In genomic region chr2:218255441-218255840, GRCh38 we compare ENCODE assay signal across 16 cellular contexts. TPM values are rescaled to one million over a fixed set of nuclear protein-coding genes. Genes with fewer than 3 reads are reported as not detected.
DNase-seq lines count a peak whose midpoint lies in the region; ATAC-seq and TF ChIP-seq lines count a peak whose summit lies in the region.
"Had no signal": no experiment of that assay in that cellular context is flagged by ENCODE, and none has a peak within 500 bp of the region (broad histone marks: within the 10 kb centered on the region; RNA-seq: fewer than 3 reads in every experiment).

No MANE protein-coding gene starts in this region.

- 92% methylated on average over 2 of the region's 6 CpGs; no CpG with 5 or more reads in 1 of the 2 experiments for WGBS in IMR-90 (ENCODE audit: extremely low coverage in 2 of 2, insufficient read length in 1 of 2), 2 experiments
- WGBS in right cardiac atrium = 83% methylated on average over 6 of the region's 6 CpGs

- H2BK120ac ChIP-seq in IMR-90 (ENCODE audit: low read depth, low read length) = no peak overlapping the region

- no peak overlapping the region for H2BK5ac ChIP-seq in IMR-90 (ENCODE audit: low read depth, low read length, poor library complexity, severe bottlenecking)

- no peak overlapping the region for H2AK9ac ChIP-seq in IMR-90 (replicated peaks; ENCODE audit: low read depth, low read length, poor library complexity)

- H3K4me2 ChIP-seq in IMR-90 (ENCODE audit: low read depth, low read length) = no peak overlapping the region

- peaks cover 31% of the 10 kb centered on the region for H3K4me1 Mint-ChIP-seq in activated CD8-positive, alpha-beta T cell treated with anti-CD3 and anti-CD28 coated beads for 36 hours (ENCODE audit: low read depth)
- peaks cover 24% of the 10 kb centered on the region for H3K4me1 Mint-ChIP-seq in activated CD8-positive, alpha-beta T cell treated with anti-CD3 and anti-CD28 coated beads, Interleukin-2, amount 10 ng/mL, durations not matched to agents 7 days and 5 days (ENCODE audit: low read depth)
- H3K4me1 Mint-ChIP-seq in dendritic cell treated with granulocyte-macrophage colony-stimulating factor and Interleukin-4, amounts not matched to agents 40 ng/mL and 50 ng/mL, for 4 days (ENCODE audit: low read depth) = peaks cover 95% of the 10 kb centered on the region

- H3K56ac ChIP-seq in IMR-90 (ENCODE audit: extremely low read depth, insufficient read depth, low read length) = no peak overlapping the region

- H3K36me3 Mint-ChIP-seq in activated CD8-positive, alpha-beta T cell treated with anti-CD3 and anti-CD28 coated beads for 36 hours (ENCODE audit: low read depth) = peaks cover 40% of the 10 kb centered on the region
- peaks cover 65% of the 10 kb centered on the region for H3K36me3 Mint-ChIP-seq in activated CD8-positive, alpha-beta T cell treated with anti-CD3 and anti-CD28 coated beads, Interleukin-2, amount 10 ng/mL, durations not matched to agents 7 days and 5 days (ENCODE audit: low read depth)
- H3K36me3 Mint-ChIP-seq in dendritic cell treated with granulocyte-macrophage colony-stimulating factor and Interleukin-4, amounts not matched to agents 40 ng/mL and 50 ng/mL, for 4 days (ENCODE audit: low read depth) = peaks cover 64% of the 10 kb centered on the region

- H3K9ac ChIP-seq in IMR-90 (ENCODE audit: low read depth, low read length) = no peak overlapping the region

- TF ChIP-seq CTCF in activated CD8-positive, alpha-beta T cell treated with anti-CD3 and anti-CD28 coated beads for 36 hours (IDR thresholded peaks at IDR 0.05) = no peak
- TF ChIP-seq CTCF in IMR-90 (conservative IDR thresholded peaks at IDR 0.05; ENCODE audit: low read depth, low read length) = no peak

- no peak for DNase-seq in activated CD8-positive, alpha-beta T cell treated with anti-CD3 and anti-CD28 coated beads for 36 hours
- DNase-seq in activated CD8-positive, alpha-beta T cell treated with anti-CD3 and anti-CD28 coated beads, Interleukin-2, amount 10 ng/mL, durations not matched to agents 7 days and 5 days = no peak
- DNase-seq in IMR-90 = peak; percentile 78
- DNase-seq in renal cortical epithelial cell (ENCODE audit: low read depth) = peak; percentile 30
- no peak for DNase-seq in medulla oblongata (ENCODE audit: extremely low spot score)
- no peak for DNase-seq in right cardiac atrium
- DNase-seq: activated CD8-positive, alpha-beta memory T cell treated with anti-CD3 and anti-CD28 coated beads, Interleukin-2, amount 50 U/mL, for 48 hours; cerebellar nuclear complex; kidney; naive thymus-derived CD4-positive, alpha-beta T cell; NCI-H446; RPMI8226; transverse colon had no signal

- H3K4me3 Mint-ChIP-seq in activated CD8-positive, alpha-beta T cell treated with anti-CD3 and anti-CD28 coated beads for 36 hours = no peak overlapping the region
- H3K4me3 Mint-ChIP-seq in activated CD8-positive, alpha-beta T cell treated with anti-CD3 and anti-CD28 coated beads, Interleukin-2, amount 10 ng/mL, durations not matched to agents 7 days and 5 days = no peak overlapping the region
- H3K4me3 Mint-ChIP-seq in dendritic cell treated with granulocyte-macrophage colony-stimulating factor and Interleukin-4, amounts not matched to agents 40 ng/mL and 50 ng/mL, for 4 days = no peak overlapping the region
- H3K4me3 Mint-ChIP-seq: naive thymus-derived CD4-positive, alpha-beta T cell had no signal

- H3K79me1 ChIP-seq in IMR-90 (ENCODE audit: low read depth in 1 of 2, low read length in 2 of 2) = peaks cover 23 to 31% of the 10 kb centered on the region in 2 experiments

- H3K27me3 ChIP-seq in IMR-90 (ENCODE audit: control insufficient read depth, insufficient read depth, low read length) (no peaks in the 10 kb centered on the region), right cardiac atrium (ENCODE audit: control insufficient read depth, insufficient read depth) (no peaks in the 10 kb centered on the region)
- H3K27me3 ChIP-seq: transverse colon had no signal

- H3K14ac ChIP-seq in IMR-90 (replicated peaks; ENCODE audit: low read depth, low read length) = no peak overlapping the region

- CTCF ChIA-PET in activated CD8-positive, alpha-beta T cell treated with anti-CD3 and anti-CD28 coated beads for 36 hours (lab: Charles Lee) = interaction anchor here (0.9 to 4.7 kb wide), 6 partner anchors 12 to 393 kb away, joined by 3 to 41 read pairs (median 4); no protein-coding TSS in a partner anchor
- CTCF ChIA-PET in activated CD8-positive, alpha-beta T cell treated with anti-CD3 and anti-CD28 coated beads, Interleukin-2, amount 10 ng/mL, durations not matched to agents 7 days and 5 days (lab: Charles Lee) = interaction anchor here (1.1 to 3.1 kb wide), 6 partner anchors 10 to 87 kb away, joined by 3 to 14 read pairs (median 8); partner anchors contain the start of genes AAMP and PNKD
- CTCF ChIA-PET in IMR-90 (lab: Yijun Ruan, JAX) = no interaction called here

- no peak overlapping the region for H2BK15ac ChIP-seq in IMR-90 (ENCODE audit: low read depth, low read length)

- peaks cover 48% of the 10 kb centered on the region for H3K36me3 ChIP-seq in IMR-90 (ENCODE audit: control insufficient read depth, insufficient read depth, low read length)

- H3K27ac ChIP-seq in IMR-90 (ENCODE audit: insufficient read depth, low read length) (no peak overlapping the region), right cardiac atrium (ENCODE audit: low read length) (no peak overlapping the region)
- H3K27ac ChIP-seq: transverse colon had no signal

- peaks cover 26% of the 10 kb centered on the region for H4K20me1 ChIP-seq in IMR-90 (ENCODE audit: insufficient read depth, low read length)

- H2AFZ ChIP-seq in IMR-90 (replicated peaks; ENCODE audit: low read length, poor library complexity) = no peak overlapping the region

- H3K27me3 Mint-ChIP-seq in activated CD8-positive, alpha-beta T cell treated with anti-CD3 and anti-CD28 coated beads for 36 hours = no peaks in the 10 kb centered on the region
- no peaks in the 10 kb centered on the region for H3K27me3 Mint-ChIP-seq in activated CD8-positive, alpha-beta T cell treated with anti-CD3 and anti-CD28 coated beads, Interleukin-2, amount 10 ng/mL, durations not matched to agents 7 days and 5 days (ENCODE audit: low read depth)
- no peaks in the 10 kb centered on the region for H3K27me3 Mint-ChIP-seq in dendritic cell treated with granulocyte-macrophage colony-stimulating factor and Interleukin-4, amounts not matched to agents 40 ng/mL and 50 ng/mL, for 4 days
- H3K27me3 Mint-ChIP-seq: naive thymus-derived CD4-positive, alpha-beta T cell had no signal

- H3K9me3 ChIP-seq in IMR-90 (ENCODE audit: control insufficient read depth, insufficient read depth, low read length) (no peaks in the 10 kb centered on the region), right cardiac atrium (ENCODE audit: control insufficient read depth, low read length) (no peaks in the 10 kb centered on the region)
- H3K9me3 ChIP-seq: transverse colon had no signal

- TF ChIP-seq POLR2A in IMR-90 (IDR thresholded peaks at IDR 0.05; ENCODE audit: low read depth, low read length) = no peak

- H4K5ac ChIP-seq in IMR-90 (ENCODE audit: low read depth, low read length) = no peak overlapping the region

- no peak for TF ChIP-seq RAD21 in IMR-90 (IDR thresholded peaks at IDR 0.05; ENCODE audit: low read length)

- H3K4me1 ChIP-seq in IMR-90 (ENCODE audit: control insufficient read depth, insufficient read depth, low read length) (peaks cover 17% of the 10 kb centered on the region), right cardiac atrium (ENCODE audit: control insufficient read depth, insufficient read depth, low read length) (peaks cover 14% of the 10 kb centered on the region)

- H3K18ac ChIP-seq in IMR-90 (ENCODE audit: low read depth, low read length) = no peak overlapping the region

- no peak overlapping the region for H4K91ac ChIP-seq in IMR-90 (ENCODE audit: insufficient read depth, low read depth, low read length)

- H3K23ac ChIP-seq in IMR-90 (ENCODE audit: low read depth, low read length) = no peak overlapping the region

- peak overlapping the region; percentile 75 for H3K27ac Mint-ChIP-seq in activated CD8-positive, alpha-beta T cell treated with anti-CD3 and anti-CD28 coated beads for 36 hours
- no peak overlapping the region for H3K27ac Mint-ChIP-seq in activated CD8-positive, alpha-beta T cell treated with anti-CD3 and anti-CD28 coated beads, Interleukin-2, amount 10 ng/mL, durations not matched to agents 7 days and 5 days
- peak overlapping the region; percentile 81 for H3K27ac Mint-ChIP-seq in dendritic cell treated with granulocyte-macrophage colony-stimulating factor and Interleukin-4, amounts not matched to agents 40 ng/mL and 50 ng/mL, for 4 days

- no peak overlapping the region for H2AK5ac ChIP-seq in IMR-90 (ENCODE audit: low read depth, low read length)

- no peak overlapping the region for H2BK20ac ChIP-seq in IMR-90 (ENCODE audit: low read depth, low read length)

- BruUV-seq in IMR-90 (replicated peaks; lab: Mats Ljungman, UMichigan) = no TSS peak

- peak; percentile 21 for ATAC-seq in activated CD8-positive, alpha-beta T cell treated with anti-CD3 and anti-CD28 coated beads for 36 hours
- ATAC-seq in activated CD8-positive, alpha-beta T cell treated with anti-CD3 and anti-CD28 coated beads, Interleukin-2, amount 10 ng/mL, durations not matched to agents 7 days and 5 days = no peak
- ATAC-seq in IMR-90 (ENCODE audit: low read depth) (no peak), GM19467 (IDR thresholded peaks at IDR 0.05; ENCODE audit: unreplicated experiment) (no peak), right cardiac atrium (no peak)
- ATAC-seq: naive thymus-derived CD4-positive, alpha-beta T cell had no signal

- intact Hi-C loops in activated CD8-positive, alpha-beta T cell treated with anti-CD3 and anti-CD28 coated beads for 36 hours (cut with micrococcal nuclease) = loop anchor here (5.0 kb wide), 2 partner anchors 33 to 68 kb away; no protein-coding TSS in a partner anchor
- intact Hi-C loops in IMR-90 (cut with micrococcal nuclease) = loop anchor here (5.0 kb wide), 1 partner anchor 68 kb away; no protein-coding TSS in a partner anchor
- intact Hi-C loops in dendritic cell treated with granulocyte-macrophage colony-stimulating factor and Interleukin-4, amounts not matched to agents 40 ng/mL and 50 ng/mL, for 4 days (cut with micrococcal nuclease) = loop anchor here (5.0 kb wide), 1 partner anchor 38 kb away; the partner anchor contains the start of gene ARPC2
- intact Hi-C loops in right cardiac atrium (cut with DNase I) = loop anchor here in 2 of 4 donors (5.0 kb wide), 1 partner anchor 68 kb away; no protein-coding TSS in a partner anchor

- H3K4ac ChIP-seq in IMR-90 (ENCODE audit: low read depth, low read length) = no peak overlapping the region

- POLR2A ChIA-PET in activated CD8-positive, alpha-beta T cell treated with anti-CD3 and anti-CD28 coated beads for 36 hours (lab: Charles Lee) = interaction anchor here (0.7 to 4.2 kb wide), 9 partner anchors 10 to 68 kb away, joined by 3 to 31 read pairs (median 4); no protein-coding TSS in a partner anchor
- POLR2A ChIA-PET in activated CD8-positive, alpha-beta T cell treated with anti-CD3 and anti-CD28 coated beads, Interleukin-2, amount 10 ng/mL, durations not matched to agents 7 days and 5 days (lab: Charles Lee) = interaction anchor here (1.1 to 1.2 kb wide), 2 partner anchors 26 to 68 kb away, joined by 3 read pairs; no protein-coding TSS in a partner anchor
- POLR2A ChIA-PET in IMR-90 (lab: Charles Lee; ENCODE audit: unreplicated experiment) = no interaction called here

- dilution Hi-C loops in IMR-90 (cut with HindIII; ENCODE audit: low sequenced_read_pairs, unreplicated experiment) = no loop called here

- no peaks in the 10 kb centered on the region for H3K9me3 Mint-ChIP-seq in activated CD8-positive, alpha-beta T cell treated with anti-CD3 and anti-CD28 coated beads for 36 hours
- H3K9me3 Mint-ChIP-seq in activated CD8-positive, alpha-beta T cell treated with anti-CD3 and anti-CD28 coated beads, Interleukin-2, amount 10 ng/mL, durations not matched to agents 7 days and 5 days (ENCODE audit: insufficient read depth) = no peaks in the 10 kb centered on the region
- H3K9me3 Mint-ChIP-seq in dendritic cell treated with granulocyte-macrophage colony-stimulating factor and Interleukin-4, amounts not matched to agents 40 ng/mL and 50 ng/mL, for 4 days = no peaks in the 10 kb centered on the region
- H3K9me3 Mint-ChIP-seq: naive thymus-derived CD4-positive, alpha-beta T cell had no signal

- no peak overlapping the region for H4K8ac ChIP-seq in IMR-90 (ENCODE audit: low read depth in 2 of 2, low read length in 2 of 2)

- H3K9me1 ChIP-seq in IMR-90 (ENCODE audit: insufficient read depth, low read length) = no peaks in the 10 kb centered on the region; the same call in 1 of the 2 replicates

- H3K4me3 ChIP-seq in IMR-90 (ENCODE audit: insufficient read depth, low read depth, low read length) (no peak overlapping the region), right cardiac atrium (ENCODE audit: low read length) (no peak overlapping the region)
- H3K4me3 ChIP-seq: transverse colon had no signal

- in situ Hi-C loops in IMR-90 (cut with MboI; ENCODE audit: low sequenced_read_pairs) = no loop called here

RNA-seq across cellular contexts. Expression of gene GPBAR1, which starts 5.4 kb away (rescaled TPM):
- total RNA-seq in activated CD8-positive, alpha-beta T cell treated with anti-CD3 and anti-CD28 coated beads for 36 hours = under 1 TPM; 0.16 to 0.45 TPM
- total RNA-seq in activated CD8-positive, alpha-beta T cell treated with anti-CD3 and anti-CD28 coated beads, Interleukin-2, amount 10 ng/mL, durations not matched to agents 7 days and 5 days = under 1 TPM; 0.97 TPM
- total RNA-seq in IMR-90 (2012; rRNA removed) (under 0.01 TPM in 1 of 2 replicates, not detected in the other), renal cortical epithelial cell (0.65 TPM in 1 of 2 replicates, not detected in the other), right cardiac atrium (1 to 10 TPM; 5.2 to 8.6 (median 5.9) TPM)
- polyA plus RNA-seq in IMR-90 (2012; rRNA removed) (0.13 and 0.21 TPM in 2 replicates), right cardiac atrium (3.5 TPM)
- 0.05 and 0.13 TPM in 2 replicates for polyA plus RNA-seq in IMR-90 (2012; cell fraction: cytosol; rRNA removed)
- polyA plus RNA-seq in IMR-90 (2012; cell fraction: nucleus; rRNA removed; ENCODE audit: low replicate concordance) = 0.56 and 2.4 TPM in 2 replicates
- total RNA-seq: G401 had no signal

RNA-seq across cellular contexts. Expression of gene AAMP, which starts 14.5 kb away (rescaled TPM):
- 10 to 100 TPM; 75.8 to 82.8 TPM for total RNA-seq in activated CD8-positive, alpha-beta T cell treated with anti-CD3 and anti-CD28 coated beads for 36 hours
- 10 to 100 TPM; 52.6 to 56.2 TPM for total RNA-seq in activated CD8-positive, alpha-beta T cell treated with anti-CD3 and anti-CD28 coated beads, Interleukin-2, amount 10 ng/mL, durations not matched to agents 7 days and 5 days
- total RNA-seq in IMR-90 (2012; rRNA removed) = 112 and 118 TPM in 2 replicates
- polyA plus RNA-seq in IMR-90 (2012; rRNA removed) = 104 and 108 TPM in 2 replicates
- polyA plus RNA-seq in IMR-90 (2012; cell fraction: cytosol; rRNA removed) = 132 and 175 TPM in 2 replicates
- polyA plus RNA-seq in IMR-90 (2012; cell fraction: nucleus; rRNA removed; ENCODE audit: low replicate concordance) = 140 and 213 TPM in 2 replicates
- total RNA-seq in renal cortical epithelial cell = 144 and 167 TPM in 2 replicates
- 10 to 100 TPM; 44.3 to 53.9 (median 49.9) TPM for total RNA-seq in right cardiac atrium
- polyA plus RNA-seq in right cardiac atrium = 56.6 TPM

RNA-seq across cellular contexts. Expression of gene PNKD, which starts 14.9 kb away (rescaled TPM):
- total RNA-seq in activated CD8-positive, alpha-beta T cell treated with anti-CD3 and anti-CD28 coated beads for 36 hours = 10 to 100 TPM; 19.8 to 24.4 TPM
- 10 to 100 TPM; 36.7 to 37.6 TPM for total RNA-seq in activated CD8-positive, alpha-beta T cell treated with anti-CD3 and anti-CD28 coated beads, Interleukin-2, amount 10 ng/mL, durations not matched to agents 7 days and 5 days
- total RNA-seq in IMR-90 (2012; rRNA removed) = 19.2 and 22.2 TPM in 2 replicates
- 68.5 and 70.1 TPM in 2 replicates for polyA plus RNA-seq in IMR-90 (2012; rRNA removed)
- 86.1 and 87.9 TPM in 2 replicates for polyA plus RNA-seq in IMR-90 (2012; cell fraction: cytosol; rRNA removed)
- 29.9 and 38.4 TPM in 2 replicates for polyA plus RNA-seq in IMR-90 (2012; cell fraction: nucleus; rRNA removed; ENCODE audit: low replicate concordance)
- 37.2 and 74.1 TPM in 2 replicates for total RNA-seq in renal cortical epithelial cell
- 10 to 100 TPM; 69.3 to 96.5 (median 80.5) TPM for total RNA-seq in right cardiac atrium
- 157 TPM for polyA plus RNA-seq in right cardiac atrium

RNA-seq across cellular contexts. Expression of gene TMBIM1, which starts 36.9 kb away (rescaled TPM):
- total RNA-seq in activated CD8-positive, alpha-beta T cell treated with anti-CD3 and anti-CD28 coated beads for 36 hours = 10 to 100 TPM; 53.5 to 57.9 TPM
- total RNA-seq in activated CD8-positive, alpha-beta T cell treated with anti-CD3 and anti-CD28 coated beads, Interleukin-2, amount 10 ng/mL, durations not matched to agents 7 days and 5 days = 10 to 100 TPM; 52.9 to 58.9 TPM
- total RNA-seq in IMR-90 (2012; rRNA removed) = 78.6 and 102 TPM in 2 replicates
- polyA plus RNA-seq in IMR-90 (2012; rRNA removed) = 81.2 and 84.6 TPM in 2 replicates
- 29.3 and 57.5 TPM in 2 replicates for polyA plus RNA-seq in IMR-90 (2012; cell fraction: cytosol; rRNA removed)
- 45.5 and 46.8 TPM in 2 replicates for polyA plus RNA-seq in IMR-90 (2012; cell fraction: nucleus; rRNA removed; ENCODE audit: low replicate concordance)
- 165 and 404 TPM in 2 replicates for total RNA-seq in renal cortical epithelial cell
- total RNA-seq in right cardiac atrium = 100 to 1,000 TPM in 3 of 4 donors, 10 to 100 TPM in 1; 95.2 to 158 (median 118) TPM
- polyA plus RNA-seq in right cardiac atrium = 64.3 TPM

RNA-seq across cellular contexts. Expression of gene ARPC2, which starts 38.5 kb away (rescaled TPM):
- total RNA-seq in activated CD8-positive, alpha-beta T cell treated with anti-CD3 and anti-CD28 coated beads for 36 hours = 100 to 1,000 TPM; 636 to 644 TPM
- 100 to 1,000 TPM; 821 to 844 TPM for total RNA-seq in activated CD8-positive, alpha-beta T cell treated with anti-CD3 and anti-CD28 coated beads, Interleukin-2, amount 10 ng/mL, durations not matched to agents 7 days and 5 days
- total RNA-seq in IMR-90 (2012; rRNA removed) (635 and 696 TPM in 2 replicates), renal cortical epithelial cell (374 and 520 TPM in 2 replicates), right cardiac atrium (100 to 1,000 TPM; 131 to 161 (median 140) TPM)
- polyA plus RNA-seq in IMR-90 (2012; rRNA removed) (544 and 561 TPM in 2 replicates), right cardiac atrium (110 TPM)
- polyA plus RNA-seq in IMR-90 (2012; cell fraction: cytosol; rRNA removed) = 259 and 280 TPM in 2 replicates
- 120 and 334 TPM in 2 replicates for polyA plus RNA-seq in IMR-90 (2012; cell fraction: nucleus; rRNA removed; ENCODE audit: low replicate concordance)

Comparison
In these comparisons a context has a peak if more than half of its experiments do, and no peak if none do; other contexts are left out.
1. DNase-seq: peak in IMR-90 (single experiment) and renal cortical epithelial cell (single experiment); none in activated CD8-positive, alpha-beta T cell treated with anti-CD3 and anti-CD28 coated beads for 36 hours (single experiment), activated CD8-positive, alpha-beta T cell treated with anti-CD3 and anti-CD28 coated beads, Interleukin-2, amount 10 ng/mL, durations not matched to agents 7 days and 5 days (single experiment), medulla oblongata (single experiment) and right cardiac atrium (0 of 3).